In genomic region chr14:92675421-92675820, GRCh38 we compare ENCODE assay signal across 13 cellular contexts.
A peak's percentile ranks its signal among the peaks of the same experiment; 100 is the strongest.
DNase-seq lines count a peak whose midpoint lies in the region; ATAC-seq and TF ChIP-seq lines count a peak whose summit lies in the region.
"Had no signal": no experiment of that assay in that cellular context is flagged by ENCODE, and none has a peak within 500 bp of the region (broad histone marks: within the 10 kb centered on the region; RNA-seq: fewer than 3 reads in every experiment).

No MANE protein-coding gene starts in this region.

- intact Hi-C loops in CD14-positive monocyte (cut with micrococcal nuclease) = loop anchor here in 1 of 2 donors (5.0 kb wide), 1 partner anchor 63 kb away; no protein-coding TSS in a partner anchor
- intact Hi-C loops in activated T-helper 1 cell treated with anti-CD3 and anti-CD28 coated beads, Interleukin-12 subunit alpha, Interleukin-12 subunit beta, Interleukin-2, Interleukin-4 antibody, amounts not matched to agents 30 ng/mL and 10 ng/mL and 1 ng/mL, durations not matched to agents 14 hours and 24 hours and 36 hours (cut with micrococcal nuclease) = no loop called here

- peaks cover 0 to 2% (median 0%) of the 10 kb centered on the region in 3 donors for H3K27me3 Mint-ChIP-seq in CD14-positive monocyte (ENCODE audit: low read depth in 3 of 3)
- no peaks in the 10 kb centered on the region for H3K27me3 Mint-ChIP-seq in activated T-helper 1 cell treated with anti-CD3 and anti-CD28 coated beads, Interleukin-12 subunit alpha, Interleukin-12 subunit beta, Interleukin-2, Interleukin-4 antibody, amounts not matched to agents 30 ng/mL and 10 ng/mL and 1 ng/mL, durations not matched to agents 14 hours and 24 hours and 36 hours (ENCODE audit: insufficient read depth)
- H3K27me3 Mint-ChIP-seq in naive thymus-derived CD8-positive, alpha-beta T cell = no peaks in the 10 kb centered on the region

- H3K4me1 ChIP-seq in DOHH2 (ENCODE audit: control insufficient read depth, low read length) (peaks cover 32% of the 10 kb centered on the region), BE2C (no peaks in the 10 kb centered on the region)
- H3K4me1 ChIP-seq: foreskin keratinocyte, HAP-1 had no signal

- no peaks in the 10 kb centered on the region for H3K79me2 ChIP-seq in DOHH2 (ENCODE audit: control insufficient read depth, low read length)

- H3K4me3 Mint-ChIP-seq in CD14-positive monocyte = peak overlapping the region in 1 of 2 donors; percentile 61
- H3K4me3 Mint-ChIP-seq in activated T-helper 1 cell treated with anti-CD3 and anti-CD28 coated beads, Interleukin-12 subunit alpha, Interleukin-12 subunit beta, Interleukin-2, Interleukin-4 antibody, amounts not matched to agents 30 ng/mL and 10 ng/mL and 1 ng/mL, durations not matched to agents 14 hours and 24 hours and 36 hours = peak overlapping the region; percentile 20
- peak overlapping the region in 5 of 10 donors; percentile 6 to 52 (median 30) for H3K4me3 Mint-ChIP-seq in naive thymus-derived CD8-positive, alpha-beta T cell

- POLR2A ChIA-PET in naive thymus-derived CD8-positive, alpha-beta T cell (lab: Charles Lee) = interaction anchor here (1.6 to 2.1 kb wide), 3 partner anchors 22 to 65 kb away, joined by 4 to 8 read pairs (median 8); no protein-coding TSS in a partner anchor

- ATAC-seq in naive thymus-derived CD8-positive, alpha-beta T cell = no peak
- ATAC-seq: foreskin keratinocyte had no signal

- H3K9me2 ChIP-seq in DOHH2 (replicated peaks; ENCODE audit: control insufficient read depth, low read length) = no peaks in the 10 kb centered on the region

- H3K4me1 Mint-ChIP-seq in CD14-positive monocyte = peaks cover 59% of the 10 kb centered on the region
- H3K4me1 Mint-ChIP-seq in activated T-helper 1 cell treated with anti-CD3 and anti-CD28 coated beads, Interleukin-12 subunit alpha, Interleukin-12 subunit beta, Interleukin-2, Interleukin-4 antibody, amounts not matched to agents 30 ng/mL and 10 ng/mL and 1 ng/mL, durations not matched to agents 14 hours and 24 hours and 36 hours (ENCODE audit: low read depth) = peaks cover 49% of the 10 kb centered on the region
- H3K4me1 Mint-ChIP-seq in naive thymus-derived CD8-positive, alpha-beta T cell = peaks cover 32 to 75% (median 62%) of the 10 kb centered on the region in 4 donors

- H3K4me3 ChIP-seq in DOHH2 (ENCODE audit: low read length) = no peak overlapping the region
- no peak overlapping the region for H3K4me3 ChIP-seq in BE2C (ENCODE audit: low read depth, low read length)
- no peak overlapping the region for H3K4me3 ChIP-seq in foreskin fibroblast (ENCODE audit: low read depth in 1 of 2, low read length in 2 of 2)
- H3K4me3 ChIP-seq: HAP-1 had no signal

- no peaks in the 10 kb centered on the region for H4K20me1 ChIP-seq in DOHH2 (ENCODE audit: control insufficient read depth, insufficient read depth, low read depth, low read length)

- H3K27ac ChIP-seq in DOHH2 (ENCODE audit: low read depth, low read length) = no peak overlapping the region
- H3K27ac ChIP-seq: C4-2B, foreskin keratinocyte, VCaP had no signal

- peak overlapping the region; percentile 49 for H3K4me2 ChIP-seq in DOHH2 (ENCODE audit: low read length)

- H3K27me3 ChIP-seq in DOHH2 (ENCODE audit: control insufficient read depth, low read length) = no peaks in the 10 kb centered on the region
- H3K27me3 ChIP-seq in BE2C = no peaks in the 10 kb centered on the region
- H3K27me3 ChIP-seq: foreskin keratinocyte had no signal

- TF ChIP-seq CTCF in CD14-positive monocyte (IDR thresholded peaks at IDR 0.05) (no peak), DOHH2 (IDR thresholded peaks at IDR 0.05; ENCODE audit: low read depth, low read length, poor library complexity, severe bottlenecking) (no peak), BE2C (IDR thresholded peaks at IDR 0.05; ENCODE audit: low read depth, low read length) (no peak), foreskin fibroblast (IDR thresholded peaks at IDR 0.05; ENCODE audit: low read depth, low read length) (no peak)

- H3F3A ChIP-seq in DOHH2 (ENCODE audit: control insufficient read depth, insufficient read depth) = no peaks in the 10 kb centered on the region

- H3K36me3 ChIP-seq in DOHH2 (ENCODE audit: control insufficient read depth, low read length) = no peaks in the 10 kb centered on the region
- no peaks in the 10 kb centered on the region for H3K36me3 ChIP-seq in BE2C
- H3K36me3 ChIP-seq: HAP-1 had no signal

- H3K9me3 ChIP-seq in DOHH2 (ENCODE audit: control insufficient read depth, insufficient read depth, low read length) = no peaks in the 10 kb centered on the region
- 0 out of 2 replicates have a peak, but pooled peaks cover 2% of the 10 kb centered on the region for H3K9me3 ChIP-seq in BE2C
- H3K9me3 ChIP-seq: HAP-1 had no signal

- peak overlapping the region; percentile 87 to 97 (median 95) for H3K27ac Mint-ChIP-seq in CD14-positive monocyte
- H3K27ac Mint-ChIP-seq in activated T-helper 1 cell treated with anti-CD3 and anti-CD28 coated beads, Interleukin-12 subunit alpha, Interleukin-12 subunit beta, Interleukin-2, Interleukin-4 antibody, amounts not matched to agents 30 ng/mL and 10 ng/mL and 1 ng/mL, durations not matched to agents 14 hours and 24 hours and 36 hours = peak overlapping the region; percentile 79
- H3K27ac Mint-ChIP-seq in naive thymus-derived CD8-positive, alpha-beta T cell = peak overlapping the region; percentile 71 to 94 (median 89)

- DNase-seq in CD14-positive monocyte (ENCODE audit: low spot score) = no peak
- no peak for DNase-seq in activated T-helper 1 cell treated with anti-CD3 and anti-CD28 coated beads, Interleukin-12 subunit alpha, Interleukin-12 subunit beta, Interleukin-2, Interleukin-4 antibody, amounts not matched to agents 30 ng/mL and 10 ng/mL and 1 ng/mL, durations not matched to agents 14 hours and 24 hours and 36 hours (ENCODE audit: low spot score)
- peak in 1 of 10 donors; percentile 18 for DNase-seq in naive thymus-derived CD8-positive, alpha-beta T cell
- no peak for DNase-seq in BE2C
- DNase-seq in 8988T = no peak
- DNase-seq in foreskin fibroblast = no peak
- DNase-seq: cerebellar nuclear complex, EL, foreskin keratinocyte had no signal

- peaks cover 83 to 97% of the 10 kb centered on the region in 2 donors for H3K36me3 Mint-ChIP-seq in CD14-positive monocyte
- H3K36me3 Mint-ChIP-seq in activated T-helper 1 cell treated with anti-CD3 and anti-CD28 coated beads, Interleukin-12 subunit alpha, Interleukin-12 subunit beta, Interleukin-2, Interleukin-4 antibody, amounts not matched to agents 30 ng/mL and 10 ng/mL and 1 ng/mL, durations not matched to agents 14 hours and 24 hours and 36 hours (ENCODE audit: low read depth) = peaks cover 56% of the 10 kb centered on the region
- peaks cover 0 to 96% (median 27%) of the 10 kb centered on the region in 3 donors for H3K36me3 Mint-ChIP-seq in naive thymus-derived CD8-positive, alpha-beta T cell

- H3K9me3 Mint-ChIP-seq in CD14-positive monocyte = peaks cover 6 to 11% (median 9%) of the 10 kb centered on the region in 7 donors
- H3K9me3 Mint-ChIP-seq in activated T-helper 1 cell treated with anti-CD3 and anti-CD28 coated beads, Interleukin-12 subunit alpha, Interleukin-12 subunit beta, Interleukin-2, Interleukin-4 antibody, amounts not matched to agents 30 ng/mL and 10 ng/mL and 1 ng/mL, durations not matched to agents 14 hours and 24 hours and 36 hours = no peaks in the 10 kb centered on the region
- no peaks in the 10 kb centered on the region for H3K9me3 Mint-ChIP-seq in naive thymus-derived CD8-positive, alpha-beta T cell
